Comparison of ENCODE assay signal across 8 cellular contexts in genomic region chr13:52128714-52129700, GRCh38. TPM values are rescaled to one million over a fixed set of nuclear protein-coding genes. Genes with fewer than 3 reads are reported as not detected.
A peak's percentile ranks its signal among the peaks of the same experiment; 100 is the strongest.
DNase-seq lines count a peak whose midpoint lies in the region; ATAC-seq and TF ChIP-seq lines count a peak whose summit lies in the region.

Gene NEK5, minus strand, starts transcription at chr13:52129073. Its CDS starts 1,591 bp downstream, at chr13:52127482.

- peak within 1 kb of the TSS; percentile 68 for H3K4me3 ChIP-seq in choroid plexus epithelial cell (ENCODE audit: low read depth, low read length)

- intact Hi-C loops in left colon (cut with DNase I, micrococcal nuclease), result loop anchor here in 1 of 2 donors (10.0 kb wide), 1 partner anchor 124 kb away; no protein-coding TSS in a partner anchor

- ATAC-seq in HG02610 (IDR thresholded peaks at IDR 0.05; ENCODE audit: unreplicated experiment) (peak; percentile 73), left colon (peak; percentile 90)

- TF ChIP-seq CTCF in choroid plexus epithelial cell (conservative IDR thresholded peaks at IDR 0.05; ENCODE audit: low read depth, low read length), result peak; percentile 57

- DNase-seq in NCI-H2029 treated with DMSO at 0.1 percent for 48 hours (lab: John Stamatoyannopoulos, UW), result peak; percentile 3
- no peak for DNase-seq in NCI-H2029 (lab: John Stamatoyannopoulos, UW)
- DNase-seq in NCI-H146 (lab: John Stamatoyannopoulos, UW), result peak; percentile 62
- DNase-seq in activated CD4-positive, alpha-beta T cell treated with anti-CD3 and anti-CD28 coated beads for 1 hour, result peak; percentile 18
- peak; percentile 53 for DNase-seq in choroid plexus epithelial cell (ENCODE audit: low read depth)
- DNase-seq in left colon, result peak; percentile 50 to 78
- DNase-seq in stimulated activated CD4-positive, alpha-beta T cell treated with anti-CD3 and anti-CD28 coated beads, Interleukin-1b, Interleukin-23, amount 100 ng/mL, for 24 hours (ENCODE audit: low read depth in 4 of 4, low spot score in 1 of 4), result peak; percentile 7 to 45 (median 33)

RNA-seq across cellular contexts. Expression of gene NEK5, which starts in this region (rescaled TPM):
- under 1 TPM in 1 of 2 donors, not detected in 1; 0.20 TPM for total RNA-seq in left colon

Comparison
In these comparisons a context has a peak if more than half of its experiments do, and no peak if none do; other contexts are left out.
1. Peak in DNase-seq and ATAC-seq in left colon; RNA of the gene not detected or under 1 TPM.